Comparison of ENCODE assay signal across 1 cellular context in genomic region chr6:43934803-43935602, GRCh38.
TF ChIP-seq lines count a peak whose summit lies in the region.

No MANE protein-coding gene starts in this region.

TF ChIP-seq in K562, 482 proteins besides CTCF, POLR2A, EP300 and RAD21 (continued from another document):
- TF ChIP-seq MLX (CRISPR knock-in tag; conservative IDR thresholded peaks at IDR 0.05) (no peak), RCOR1 (IDR thresholded peaks at IDR 0.05; ENCODE audit: borderline replicate concordance in 1 of 2, low read depth in 2 of 2, low read length in 2 of 2) (peak; percentile 86 to 93; a peak in 3 of 4 replicates), NBN (IDR thresholded peaks at IDR 0.05; ENCODE audit: low read depth) (no peak), CBFB (CRISPR knock-in tag; IDR thresholded peaks at IDR 0.05) (no peak; the same call in 1 of the 2 replicates), EGR1 (conservative IDR thresholded peaks at IDR 0.05) (0 out of 2 replicates have a peak, but pooled peaks have one; percentile 21), ZNF232 (CRISPR knock-in tag; IDR thresholded peaks at IDR 0.05) (no peak), RBFOX2 (IDR thresholded peaks at IDR 0.05; ENCODE audit: low read depth, low read length) (no peak), U2AF2 (optimal IDR thresholded peaks at IDR 0.05; ENCODE audit: low read depth, low read length) (no peak), ADNP (tag; IDR thresholded peaks at IDR 0.05) (peak; percentile 90), ZNF3 (CRISPR knock-in tag; IDR thresholded peaks at IDR 0.05) (no peak), GTF2F1 (IDR thresholded peaks at IDR 0.05; ENCODE audit: low read depth, low read length) (no peak), DMBX1 (CRISPR knock-in tag; IDR thresholded peaks at IDR 0.05; ENCODE audit: borderline replicate concordance) (0 out of 2 replicates have a peak, but pooled peaks have one; percentile 13), REST (CRISPR knock-in tag; IDR thresholded peaks at IDR 0.05; ENCODE audit: low read depth) (no peak), CTBP1 (IDR thresholded peaks at IDR 0.05; ENCODE audit: borderline replicate concordance) (0 out of 2 replicates have a peak, but pooled peaks have one; percentile 16), TSHZ1 (CRISPR knock-in tag; IDR thresholded peaks at IDR 0.05) (no peak), NFE2 (IDR thresholded peaks at IDR 0.05; ENCODE audit: low read depth) (no peak), CBX3 (IDR thresholded peaks at IDR 0.05; ENCODE audit: borderline replicate concordance in 1 of 2, low read length in 2 of 2) (peak in 1 of 2 experiments; percentile 70; a peak in 1 of 3 replicates), KDM1A (IDR thresholded peaks at IDR 0.05) (peak in 1 of 2 experiments; percentile 96; a peak in 3 of 4 replicates), ETV6 (IDR thresholded peaks at IDR 0.05; ENCODE audit: borderline replicate concordance in 1 of 2, low read depth in 2 of 2, low read length in 1 of 2) (no peak), ETV6 (CRISPR knock-in tag; IDR thresholded peaks at IDR 0.05; ENCODE audit: borderline replicate concordance) (no peak)
TF ChIP-seq in K562: peak in this region for 19.
